In genomic region chr2:9445089-9445488, GRCh38 we compare ENCODE assay signal across 14 cellular contexts.
"Had no signal": no experiment of that assay in that cellular context is flagged by ENCODE, and none has a peak within 500 bp of the region (broad histone marks: within the 10 kb centered on the region; RNA-seq: fewer than 3 reads in every experiment).

No MANE protein-coding gene starts in this region.

- ATAC-seq: activated CD8-positive, alpha-beta T cell treated with anti-CD3 and anti-CD28 coated beads for 36 hours; left ventricle myocardium superior; mucosa of descending colon had no signal

- H3K4me1 Mint-ChIP-seq: activated B cell treated with CpG ODN at 0.5 μM for 24 hours, immature natural killer cell, naive B cell, neural crest cell had no signal

- H3K27me3 Mint-ChIP-seq: activated B cell treated with CpG ODN at 0.5 μM for 24 hours; activated CD8-positive, alpha-beta T cell treated with anti-CD3 and anti-CD28 coated beads for 36 hours; naive B cell had no signal

- H3K4me3 Mint-ChIP-seq: activated B cell treated with CpG ODN at 0.5 μM for 24 hours; activated CD8-positive, alpha-beta T cell treated with anti-CD3 and anti-CD28 coated beads for 36 hours; immature natural killer cell; naive B cell; neural crest cell had no signal

- H3K9me3 Mint-ChIP-seq: activated B cell treated with CpG ODN at 0.5 μM for 24 hours; activated CD8-positive, alpha-beta T cell treated with anti-CD3 and anti-CD28 coated beads for 36 hours; immature natural killer cell; naive B cell; neural crest cell had no signal

- H3K4me3 ChIP-seq: mucosa of descending colon, tibial nerve had no signal

- DNase-seq: activated B cell treated with CpG ODN at 0.5 μM for 24 hours; activated CD8-positive, alpha-beta T cell treated with anti-CD3 and anti-CD28 coated beads for 36 hours; activated naive CD4-positive, alpha-beta T cell treated with anti-CD3 and anti-CD28 coated beads, Interleukin-2, amount 50 U/mL, for 16 hours; dermis blood vessel endothelial cell; effector memory CD4-positive, alpha-beta T cell; immature natural killer cell; left ventricle myocardium superior; naive B cell; retina; stimulated activated naive CD4-positive, alpha-beta T cell; substantia nigra had no signal

- H3K27ac Mint-ChIP-seq: activated B cell treated with CpG ODN at 0.5 μM for 24 hours; activated CD8-positive, alpha-beta T cell treated with anti-CD3 and anti-CD28 coated beads for 36 hours; immature natural killer cell; naive B cell had no signal
